In the genomic region with DNA sequence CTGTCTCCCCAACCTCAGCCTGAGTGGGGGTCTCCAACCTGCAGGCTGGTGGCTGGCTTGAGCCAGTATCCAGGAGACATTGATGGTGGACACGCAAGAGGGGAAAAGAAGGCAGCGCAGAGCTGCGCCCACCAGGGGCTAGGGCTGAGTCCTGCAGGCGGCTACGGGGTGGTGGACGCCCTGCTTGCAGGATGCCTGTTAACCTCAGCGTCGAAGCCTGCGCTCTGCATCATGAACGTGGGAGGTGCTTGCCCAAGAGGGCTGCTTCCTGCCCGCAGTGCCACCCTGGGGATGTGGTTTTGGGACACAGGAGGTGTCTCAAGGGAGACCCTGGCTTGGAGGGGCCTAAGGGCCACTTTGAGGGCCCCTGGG, we compare ENCODE assay signal across 2 cellular contexts.
TF ChIP-seq lines count a peak whose summit lies in the region.

No MANE protein-coding gene starts in this region.

TF ChIP-seq in HepG2, 621 proteins besides CTCF, POLR2A, EP300 and RAD21:
- TF ChIP-seq ZBTB40 (IDR thresholded peaks at IDR 0.05) (no peak), ZBTB40 (CRISPR knock-in tag; IDR thresholded peaks at IDR 0.05) (no peak), ZFY (CRISPR knock-in tag; IDR thresholded peaks at IDR 0.05) (peak; percentile 11; the same call in 1 of the 2 replicates), RBFOX2 (IDR thresholded peaks at IDR 0.05; ENCODE audit: low read depth, low read length) (0 out of 2 replicates have a peak, but pooled peaks have one; percentile 0)

TF ChIP-seq in GM12891, 5 proteins besides CTCF, POLR2A, EP300 and RAD21:
- TF ChIP-seq PAX5 (IDR thresholded peaks at IDR 0.05; ENCODE audit: insufficient read depth, low read length, severe bottlenecking) (no peak), POU2F2 (IDR thresholded peaks at IDR 0.05; ENCODE audit: low read depth, low read length) (no peak), TAF1 (IDR thresholded peaks at IDR 0.05; ENCODE audit: low read depth, low read length) (no peak), SPI1 (IDR thresholded peaks at IDR 0.05; ENCODE audit: low read depth, low read length) (no peak), POLR2AphosphoS5 (IDR thresholded peaks at IDR 0.05; ENCODE audit: low read depth, low read length) (no peak; the same call in 1 of the 2 replicates)
